In the genomic region with DNA sequence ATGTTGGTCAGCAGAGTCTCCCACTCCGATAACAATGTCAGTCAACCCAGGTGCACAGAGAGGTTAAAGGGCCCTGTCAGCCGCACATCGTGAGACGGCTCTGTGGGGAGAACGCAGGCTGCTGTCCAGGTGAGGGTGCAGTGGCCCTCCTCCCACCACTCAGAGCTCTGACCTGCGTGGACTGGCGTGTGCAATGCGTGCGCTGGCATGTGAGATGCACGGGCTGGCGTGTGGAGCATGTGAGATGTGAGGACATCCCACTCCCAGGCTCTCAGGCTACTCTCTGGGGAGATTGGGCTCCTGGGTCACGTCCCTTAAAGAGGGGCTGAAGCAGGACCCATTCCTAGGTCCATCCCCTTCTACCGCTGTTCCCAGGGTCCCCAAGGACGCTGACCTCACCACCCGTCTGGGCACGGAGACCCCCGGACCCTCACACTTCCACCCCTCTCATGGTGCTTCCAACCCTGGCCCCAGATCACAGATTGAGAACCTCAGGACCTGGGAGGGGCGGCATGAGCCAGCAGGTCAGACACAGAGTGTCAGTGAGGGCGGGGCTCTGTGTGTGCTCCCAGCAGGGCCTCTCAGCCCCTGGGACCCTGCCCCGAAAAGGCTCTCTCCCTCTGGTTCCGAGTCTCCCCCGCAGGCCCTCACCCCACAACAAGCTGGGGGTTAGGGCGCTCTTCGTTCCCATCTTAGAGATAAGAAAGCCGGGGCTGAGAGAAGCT, we compare ENCODE assay signal across 2 cellular contexts.
TF ChIP-seq lines count a peak whose summit lies in the region.

No MANE protein-coding gene starts in this region.

TF ChIP-seq in IMR-90, 13 proteins besides CTCF, POLR2A, EP300 and RAD21:
- TF ChIP-seq BHLHE40 (IDR thresholded peaks at IDR 0.05; ENCODE audit: low read depth, low read length) (no peak), CHD1 (IDR thresholded peaks at IDR 0.05; ENCODE audit: low read depth, low read length) (no peak), NFE2L2 (IDR thresholded peaks at IDR 0.05; ENCODE audit: low read depth, low read length) (no peak), RCOR1 (IDR thresholded peaks at IDR 0.05; ENCODE audit: insufficient replicate concordance, low read length) (no peak), USF2 (IDR thresholded peaks at IDR 0.05; ENCODE audit: low read depth, low read length) (no peak), ELK1 (IDR thresholded peaks at IDR 0.05; ENCODE audit: borderline replicate concordance, low read depth, low read length) (no peak), MAFK (IDR thresholded peaks at IDR 0.05; ENCODE audit: low read depth, low read length) (no peak), MAZ (IDR thresholded peaks at IDR 0.05; ENCODE audit: borderline replicate concordance, low read depth, low read length) (no peak)

TF ChIP-seq in H1, 55 proteins besides CTCF, POLR2A, EP300 and RAD21:
- TF ChIP-seq JUN (IDR thresholded peaks at IDR 0.05; ENCODE audit: low read depth, low read length) (no peak), CHD7 (IDR thresholded peaks at IDR 0.05; ENCODE audit: insufficient replicate concordance, low read length) (no peak)
- TF ChIP-seq, protein P1, sequence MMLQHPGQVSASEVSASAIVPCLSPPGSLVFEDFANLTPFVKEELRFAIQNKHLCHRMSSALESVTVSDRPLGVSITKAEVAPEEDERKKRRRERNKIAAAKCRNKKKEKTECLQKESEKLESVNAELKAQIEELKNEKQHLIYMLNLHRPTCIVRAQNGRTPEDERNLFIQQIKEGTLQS (IDR thresholded peaks at IDR 0.05; ENCODE audit: insufficient read depth, low read depth, low read length) = no peak
